9 cellular contexts compared by ENCODE assay signal in the genomic region with DNA sequence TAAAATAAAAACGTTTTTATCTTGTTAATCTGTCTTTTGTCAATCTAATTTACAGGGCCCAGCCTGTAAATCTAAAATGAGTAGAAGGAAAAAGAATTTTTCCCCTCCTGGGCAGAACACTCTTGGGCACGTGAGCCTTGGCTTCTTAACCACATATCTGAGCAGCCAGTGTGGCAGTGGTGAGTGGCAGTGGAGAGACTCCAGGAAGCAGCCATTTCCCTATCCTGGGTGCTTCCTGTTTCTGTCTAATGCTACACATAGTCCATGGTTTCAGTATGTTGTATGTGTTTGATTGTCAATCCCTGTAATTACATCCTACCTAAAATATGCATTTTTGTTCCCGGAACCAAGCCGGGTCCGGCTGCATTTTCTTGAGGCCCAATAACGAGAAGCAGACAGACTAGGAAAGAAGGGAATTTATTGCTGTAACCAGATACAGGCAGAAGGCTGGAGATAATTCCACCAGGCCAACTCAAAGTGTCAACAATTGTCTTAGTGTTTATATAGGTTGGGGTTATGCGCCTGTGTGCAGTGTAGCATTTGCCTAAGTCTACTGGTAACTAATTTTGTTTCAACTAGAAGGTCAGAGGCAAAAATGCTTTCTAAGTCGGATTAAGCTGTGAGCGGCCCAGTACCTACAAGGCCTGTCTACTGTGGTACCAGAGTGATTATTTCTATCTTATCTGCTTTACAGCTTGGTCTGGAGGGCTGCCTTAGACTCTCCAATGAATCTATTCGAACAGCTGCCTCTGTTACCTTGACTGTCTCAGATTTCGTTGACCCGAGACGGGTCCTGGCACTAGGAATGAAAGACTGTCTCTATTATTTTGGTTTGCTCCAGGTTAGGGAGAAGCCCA.
A peak's percentile ranks its signal among the peaks of the same experiment; 100 is the strongest.
DNase-seq lines count a peak whose midpoint lies in the region; ATAC-seq lines count a peak whose summit lies in the region.
"Had no signal": no experiment of that assay in that cellular context is flagged by ENCODE, and none has a peak within 500 bp of the region (broad histone marks: within the 10 kb centered on the region; RNA-seq: fewer than 3 reads in every experiment).

No MANE protein-coding gene starts in this region.

- peak; percentile 26 for DNase-seq in COLO668 (lab: John Stamatoyannopoulos, UW; ENCODE audit: unreplicated experiment)
- no peak for DNase-seq in activated CD8-positive, alpha-beta memory T cell treated with anti-CD3 and anti-CD28 coated beads, Interleukin-2, amount 10 ng/mL, durations not matched to agents 7 days and 5 days
- peak in 1 of 9 donors; percentile 15 for DNase-seq in naive thymus-derived CD4-positive, alpha-beta T cell
- no peak for DNase-seq in NCI-H1417 treated with DMSO at 0.1 percent for 48 hours (lab: John Stamatoyannopoulos, UW)
- DNase-seq in NCI-H2081 treated with DMSO at 0.1 percent for 48 hours (lab: John Stamatoyannopoulos, UW), result no peak
- DNase-seq in A172 (ENCODE audit: low spot score), result no peak
- DNase-seq: activated effector memory CD4-positive, alpha-beta T cell treated with anti-CD3 and anti-CD28 coated beads, Interleukin-2, amount 50 U/mL, for 16 hours; right cardiac atrium had no signal

- CTCF ChIA-PET in activated CD8-positive, alpha-beta memory T cell treated with anti-CD3 and anti-CD28 coated beads, Interleukin-2, amount 10 ng/mL, durations not matched to agents 7 days and 5 days (lab: Charles Lee), result no interaction called here
- CTCF ChIA-PET in naive thymus-derived CD4-positive, alpha-beta T cell (lab: Charles Lee), result interaction anchor here (0.6 kb wide), 1 partner anchor 150 kb away, joined by 5 read pairs; no protein-coding TSS in a partner anchor

- H3K27ac Mint-ChIP-seq in IgD-negative memory B cell, result peak overlapping the region; percentile 96 to 98 (median 96)
- peak overlapping the region; percentile 36 for H3K27ac Mint-ChIP-seq in activated CD8-positive, alpha-beta memory T cell treated with anti-CD3 and anti-CD28 coated beads, Interleukin-2, amount 10 ng/mL, durations not matched to agents 7 days and 5 days
- peak overlapping the region; percentile 86 to 99 (median 90) for H3K27ac Mint-ChIP-seq in naive thymus-derived CD4-positive, alpha-beta T cell

- peak overlapping the region in 3 of 4 donors; percentile 76 to 90 (median 77) for H3K4me3 Mint-ChIP-seq in IgD-negative memory B cell
- H3K4me3 Mint-ChIP-seq in activated CD8-positive, alpha-beta memory T cell treated with anti-CD3 and anti-CD28 coated beads, Interleukin-2, amount 10 ng/mL, durations not matched to agents 7 days and 5 days, result no peak overlapping the region
- H3K4me3 Mint-ChIP-seq in naive thymus-derived CD4-positive, alpha-beta T cell, result peak overlapping the region in 7 of 10 donors; percentile 20 to 81 (median 50)

- peaks cover 12 to 29% of the 10 kb centered on the region in 2 donors for H3K4me1 ChIP-seq in naive thymus-derived CD4-positive, alpha-beta T cell (ENCODE audit: control insufficient read depth in 2 of 2, insufficient read depth in 2 of 2, low read length in 2 of 2)

- H3K36me3 Mint-ChIP-seq in IgD-negative memory B cell, result peaks cover 23% of the 10 kb centered on the region
- peaks cover 39% of the 10 kb centered on the region for H3K36me3 Mint-ChIP-seq in activated CD8-positive, alpha-beta memory T cell treated with anti-CD3 and anti-CD28 coated beads, Interleukin-2, amount 10 ng/mL, durations not matched to agents 7 days and 5 days
- H3K36me3 Mint-ChIP-seq in naive thymus-derived CD4-positive, alpha-beta T cell, result peaks cover 13 to 58% (median 19%) of the 10 kb centered on the region in 5 donors

- H3K4me1 Mint-ChIP-seq in IgD-negative memory B cell, result peaks cover 48 to 59% (median 55%) of the 10 kb centered on the region in 3 donors
- peaks cover 21% of the 10 kb centered on the region for H3K4me1 Mint-ChIP-seq in activated CD8-positive, alpha-beta memory T cell treated with anti-CD3 and anti-CD28 coated beads, Interleukin-2, amount 10 ng/mL, durations not matched to agents 7 days and 5 days
- H3K4me1 Mint-ChIP-seq in naive thymus-derived CD4-positive, alpha-beta T cell, result peaks cover 29 to 65% (median 56%) of the 10 kb centered on the region in 7 donors

- POLR2A ChIA-PET in naive thymus-derived CD4-positive, alpha-beta T cell (lab: Charles Lee), result interaction anchor here (1.0 to 3.9 kb wide), 7 partner anchors 9 to 150 kb away, joined by 3 to 22 read pairs (median 5); a partner anchor contains a TSS

- H3K27me3 ChIP-seq in naive thymus-derived CD4-positive, alpha-beta T cell (ENCODE audit: control insufficient read depth in 2 of 2, insufficient read depth in 2 of 2, low read length in 2 of 2), result no peaks in the 10 kb centered on the region

- intact Hi-C loops in naive thymus-derived CD4-positive, alpha-beta T cell (cut with micrococcal nuclease), result no loop called here

- H3K36me3 ChIP-seq in naive thymus-derived CD4-positive, alpha-beta T cell (ENCODE audit: control insufficient read depth in 2 of 3, insufficient read depth in 3 of 3, low read length in 3 of 3), result no peaks in the 10 kb centered on the region

- H3K9me3 ChIP-seq in naive thymus-derived CD4-positive, alpha-beta T cell (ENCODE audit: control insufficient read depth in 2 of 3, low read length in 3 of 3), result peaks cover 0 to 6% (median 0%) of the 10 kb centered on the region in 3 experiments

- H3K4me3 ChIP-seq in naive thymus-derived CD4-positive, alpha-beta T cell (ENCODE audit: low read length), result no peak overlapping the region

- peaks cover 0 to 3% (median 3%) of the 10 kb centered on the region in 3 donors for H3K9me3 Mint-ChIP-seq in IgD-negative memory B cell
- H3K9me3 Mint-ChIP-seq in activated CD8-positive, alpha-beta memory T cell treated with anti-CD3 and anti-CD28 coated beads, Interleukin-2, amount 10 ng/mL, durations not matched to agents 7 days and 5 days (ENCODE audit: low read depth), result peaks cover 10% of the 10 kb centered on the region
- peaks cover 8 to 49% (median 16%) of the 10 kb centered on the region in 11 donors for H3K9me3 Mint-ChIP-seq in naive thymus-derived CD4-positive, alpha-beta T cell

- H3K27me3 Mint-ChIP-seq in IgD-negative memory B cell, result no peaks in the 10 kb centered on the region
- H3K27me3 Mint-ChIP-seq in activated CD8-positive, alpha-beta memory T cell treated with anti-CD3 and anti-CD28 coated beads, Interleukin-2, amount 10 ng/mL, durations not matched to agents 7 days and 5 days, result no peaks in the 10 kb centered on the region
- no peaks in the 10 kb centered on the region for H3K27me3 Mint-ChIP-seq in naive thymus-derived CD4-positive, alpha-beta T cell

- H3K27ac ChIP-seq in naive thymus-derived CD4-positive, alpha-beta T cell (ENCODE audit: low read depth, low read length), result no peak overlapping the region

- ATAC-seq in activated CD8-positive, alpha-beta memory T cell treated with anti-CD3 and anti-CD28 coated beads, Interleukin-2, amount 10 ng/mL, durations not matched to agents 7 days and 5 days, result no peak
- peak; percentile 58 for ATAC-seq in naive thymus-derived CD4-positive, alpha-beta T cell

Comparison
In these comparisons a context has a peak if more than half of its experiments do, and no peak if none do; other contexts are left out.
1. H3K27ac Mint-ChIP-seq: peak in every context shown above with its lines; median percentile 96 in IgD-negative memory B cell; 90 in naive thymus-derived CD4-positive, alpha-beta T cell; 36 in activated CD8-positive, alpha-beta memory T cell treated with anti-CD3 and anti-CD28 coated beads, Interleukin-2, amount 10 ng/mL, durations not matched to agents 7 days and 5 days.